ENCODE assay signal across 23 cellular contexts in genomic region chr11:131750152-131750551, GRCh38.
"Had no signal": no experiment of that assay in that cellular context is flagged by ENCODE, and none has a peak within 500 bp of the region (broad histone marks: within the 10 kb centered on the region; RNA-seq: fewer than 3 reads in every experiment).

No MANE protein-coding gene starts in this region.

- H3K27ac ChIP-seq: epithelial cell of prostate, esophagus squamous epithelium, heart right ventricle, neutrophil, right atrium auricular region, spleen, tibial artery, upper lobe of left lung, uterus had no signal

- H3K36me3 Mint-ChIP-seq: naive thymus-derived CD4-positive, alpha-beta T cell; stimulated activated memory B cell treated with anti-CD40 and anti-IgM and Interleukin-4, amounts not matched to agents 10 μg/mL and 1 μg/mL and 100 μg/mL, for 72 hours had no signal

- H3K4me1 ChIP-seq: esophagus squamous epithelium, spleen, upper lobe of left lung, uterus had no signal

- H3K9me3 ChIP-seq: esophagus squamous epithelium, heart right ventricle, neutrophil, right atrium auricular region, spleen, tibial artery, upper lobe of left lung, uterus had no signal

- H3K4me1 Mint-ChIP-seq: stimulated activated memory B cell treated with anti-CD40 and anti-IgM and Interleukin-4, amounts not matched to agents 10 μg/mL and 1 μg/mL and 100 μg/mL, for 72 hours had no signal

- H3K27me3 Mint-ChIP-seq: stimulated activated memory B cell treated with anti-CD40 and anti-IgM and Interleukin-4, amounts not matched to agents 10 μg/mL and 1 μg/mL and 100 μg/mL, for 72 hours had no signal

- FAIRE-seq: endometrium, frontal cortex, islet of Langerhans had no signal

- H3K36me3 ChIP-seq: esophagus squamous epithelium, heart right ventricle, neutrophil, right atrium auricular region, spleen, tibial artery, upper lobe of left lung, uterus had no signal

- H3K4me3 ChIP-seq: esophagus squamous epithelium, heart right ventricle, right atrium auricular region, spleen, tibial artery, upper lobe of left lung, uterus had no signal

- H3K27me3 ChIP-seq: esophagus squamous epithelium, right atrium auricular region, tibial artery, upper lobe of left lung, uterus had no signal

- ATAC-seq: heart right ventricle; naive thymus-derived CD4-positive, alpha-beta T cell; stimulated activated memory B cell treated with anti-CD40 and anti-IgM and Interleukin-4, amounts not matched to agents 10 μg/mL and 1 μg/mL and 100 μg/mL, for 72 hours had no signal

- H3K4me3 Mint-ChIP-seq: nephron progenitor cell; stimulated activated memory B cell treated with anti-CD40 and anti-IgM and Interleukin-4, amounts not matched to agents 10 μg/mL and 1 μg/mL and 100 μg/mL, for 72 hours; stimulated activated naive CD8-positive, alpha-beta T cell treated with anti-CD3 and anti-CD28 coated beads, Interleukin-15, Interleukin-2, amounts not matched to agents 100 ng/mL and 50 ng/mL, for 24 hours had no signal

- H3K9me3 Mint-ChIP-seq: stimulated activated naive CD8-positive, alpha-beta T cell treated with anti-CD3 and anti-CD28 coated beads, Interleukin-15, Interleukin-2, amounts not matched to agents 100 ng/mL and 50 ng/mL, for 24 hours had no signal

- DNase-seq: effector memory CD4-positive, alpha-beta T cell; esophagus squamous epithelium; heart right ventricle; hypothalamus; kidney glomerular epithelial cell; mesendoderm; naive thymus-derived CD4-positive, alpha-beta T cell; nephron progenitor cell; spleen; stimulated activated CD4-positive, alpha-beta T cell treated with anti-CD3 and anti-CD28 coated beads, Interleukin-15, amount 100 ng/mL, for 24 hours; stimulated activated CD4-positive, alpha-beta T cell treated with anti-CD3 and anti-CD28 coated beads, Interleukin-1b, Interleukin-23, amount 100 ng/mL, for 48 hours; stimulated activated CD4-positive, alpha-beta T cell treated with anti-CD3 and anti-CD28 coated beads, Interleukin-4, amount 100 ng/mL, for 24 hours; tibial artery; upper lobe of left lung; uterus had no signal

- H3K27ac Mint-ChIP-seq: naive thymus-derived CD4-positive, alpha-beta T cell; nephron progenitor cell; stimulated activated memory B cell treated with anti-CD40 and anti-IgM and Interleukin-4, amounts not matched to agents 10 μg/mL and 1 μg/mL and 100 μg/mL, for 72 hours; stimulated activated naive CD8-positive, alpha-beta T cell treated with anti-CD3 and anti-CD28 coated beads, Interleukin-15, Interleukin-2, amounts not matched to agents 100 ng/mL and 50 ng/mL, for 24 hours had no signal
